Comparison of ENCODE assay signal across 8 cellular contexts in genomic region chr4:123443401-123444297, GRCh38. TPM values are rescaled to one million over a fixed set of nuclear protein-coding genes. Genes with fewer than 3 reads are reported as not detected.
DNase-seq lines count a peak whose midpoint lies in the region; ATAC-seq and TF ChIP-seq lines count a peak whose summit lies in the region.

No MANE protein-coding gene starts in this region.

- no peaks in the 10 kb centered on the region for H3K36me3 Mint-ChIP-seq in activated T-helper 17 cell treated with anti-CD3 and anti-CD28 coated beads, Interleukin-2, amount 50 U/mL, for 72 hours (ENCODE audit: low read depth)

- peak overlapping the region; percentile 18 for H3K27ac Mint-ChIP-seq in activated T-helper 17 cell treated with anti-CD3 and anti-CD28 coated beads, Interleukin-2, amount 50 U/mL, for 72 hours

- H3K27ac ChIP-seq in right lobe of liver (peak overlapping the region in 1 of 3 donors; percentile 30), ovary (no peak overlapping the region)

- TF ChIP-seq EP300 in ovary (IDR thresholded peaks at IDR 0.05): no peak

- H3K9me3 ChIP-seq in right lobe of liver (no peaks in the 10 kb centered on the region), ovary (no peaks in the 10 kb centered on the region)

- ATAC-seq in HG03571 (IDR thresholded peaks at IDR 0.05; ENCODE audit: unreplicated experiment) (peak; percentile 75), right lobe of liver (peak; percentile 45 to 74 (median 72))
- ATAC-seq in activated T-helper 17 cell treated with anti-CD3 and anti-CD28 coated beads, Interleukin-2, amount 50 U/mL, for 72 hours (replicated peaks): peak; percentile 92

- H3K9me3 Mint-ChIP-seq in activated T-helper 17 cell treated with anti-CD3 and anti-CD28 coated beads, Interleukin-2, amount 50 U/mL, for 72 hours: no peaks in the 10 kb centered on the region

- H3K4me1 ChIP-seq in right lobe of liver (no peaks in the 10 kb centered on the region), ovary (ENCODE audit: insufficient read depth) (peaks cover 3% of the 10 kb centered on the region)

- no peak for TF ChIP-seq POLR2A in right lobe of liver (IDR thresholded peaks at IDR 0.05)
- TF ChIP-seq POLR2A in ovary (IDR thresholded peaks at IDR 0.05): no peak

- no peaks in the 10 kb centered on the region for H3K27me3 ChIP-seq in right lobe of liver
- no peaks in the 10 kb centered on the region for H3K27me3 ChIP-seq in ovary

- DNase-seq in GF-D8 (lab: John Stamatoyannopoulos, UW) (peak; percentile 16), GM20000 (ENCODE audit: low spot score) (peak; percentile 59), right lobe of liver (no peak), germinal center (ENCODE audit: low spot score) (no peak), ovary (no peak), AG08395 (ENCODE audit: low spot score) (no peak)

- peaks cover 15% of the 10 kb centered on the region for H3K4me1 Mint-ChIP-seq in activated T-helper 17 cell treated with anti-CD3 and anti-CD28 coated beads, Interleukin-2, amount 50 U/mL, for 72 hours

- H3K27me3 Mint-ChIP-seq in activated T-helper 17 cell treated with anti-CD3 and anti-CD28 coated beads, Interleukin-2, amount 50 U/mL, for 72 hours: no peaks in the 10 kb centered on the region

- H3K36me3 ChIP-seq in right lobe of liver (no peaks in the 10 kb centered on the region), ovary (no peaks in the 10 kb centered on the region)

- H3K4me3 Mint-ChIP-seq in activated T-helper 17 cell treated with anti-CD3 and anti-CD28 coated beads, Interleukin-2, amount 50 U/mL, for 72 hours: peak overlapping the region; percentile 61

- intact Hi-C loops in right lobe of liver (cut with DNase I) (no loop called here), ovary (cut with DNase I) (no loop called here)

- H3K4me3 ChIP-seq in right lobe of liver: no peak overlapping the region
- H3K4me3 ChIP-seq in ovary: no peak overlapping the region

- TF ChIP-seq CTCF in GM20000 (IDR thresholded peaks at IDR 0.05; ENCODE audit: extremely low read depth, missing control alignments) (no peak), right lobe of liver (IDR thresholded peaks at IDR 0.05) (no peak), ovary (IDR thresholded peaks at IDR 0.05) (no peak)

- 33% methylated on average over 6 of the region's 6 CpGs for WGBS in right lobe of liver (ENCODE audit: insufficient coverage, low coverage, low lambda C conversion rate, missing lambda C conversion rate)
- WGBS in ovary, 3 donors: 9 to 17% (median 12%) methylated on average over 6 of the region's 6 CpGs

RNA-seq across cellular contexts. Expression of gene SPRY1, which starts 47.1 kb away (rescaled TPM):
- 10 to 100 TPM in 1 of 2 donors, 1 to 10 TPM in 1; 9.8 to 76.0 TPM for total RNA-seq in activated T-helper 17 cell treated with anti-CD3 and anti-CD28 coated beads, Interleukin-2, amount 50 U/mL, for 72 hours
- total RNA-seq in right lobe of liver (10 to 100 TPM in 5 of 6 experiments, 1 to 10 TPM in 1; 9.3 to 16.1 (median 14.3) TPM), ovary (100 to 1,000 TPM in 2 of 7 donors, 10 to 100 TPM in 5; 22.5 to 124 (median 43.5) TPM)
- 10 to 100 TPM; 31.4 to 45.8 TPM for polyA plus RNA-seq in ovary

Comparison
In these comparisons a context has a peak if more than half of its experiments do, and no peak if none do; other contexts are left out.
1. DNase-seq: peak in GF-D8 (single experiment) and GM20000 (single experiment); none in right lobe of liver (0 of 3), germinal center (single experiment), ovary (0 of 5) and AG08395 (single experiment).
2. Peak in every context shown above with its lines, with median percentiles within 50 percentile points of each other: ATAC-seq.